In the genomic region with DNA sequence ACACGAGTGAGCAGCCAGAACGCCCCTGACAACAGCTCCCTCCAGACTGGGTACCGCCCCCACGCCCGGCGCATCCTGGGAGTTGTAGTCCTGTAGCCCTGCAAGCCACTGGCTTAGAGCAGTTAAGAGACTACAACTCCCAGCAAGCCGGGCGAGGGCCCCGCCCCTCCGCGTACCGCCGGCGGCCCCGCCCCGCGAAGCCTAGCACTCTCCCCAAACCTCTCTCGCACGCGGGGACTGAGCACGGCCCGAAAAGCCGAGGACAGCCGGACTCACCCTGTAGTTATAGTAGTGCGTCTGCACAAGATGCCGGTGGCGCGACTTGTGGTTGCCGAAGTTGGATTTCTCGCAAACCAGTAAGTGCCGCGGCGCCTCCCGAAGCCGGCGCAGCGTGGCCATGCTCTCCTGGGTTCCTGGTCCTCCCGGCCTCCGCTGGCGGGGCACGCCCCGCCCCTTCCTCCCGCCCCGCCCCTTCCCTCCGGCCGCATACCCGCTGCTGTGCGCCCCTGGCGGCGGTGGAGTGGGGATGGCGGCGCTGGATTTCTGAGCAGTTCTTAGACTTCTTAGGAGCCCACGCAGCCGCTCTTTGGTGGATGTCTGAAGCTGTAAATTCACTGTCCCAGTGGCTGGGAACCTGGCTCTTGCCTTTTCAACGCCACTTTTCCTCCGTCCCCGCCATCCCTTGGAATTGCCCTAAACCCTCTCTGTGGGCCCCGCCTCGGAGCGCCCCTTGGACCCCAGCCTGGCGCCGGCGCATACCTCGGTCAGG, we compare ENCODE assay signal across 1 cellular context.
TF ChIP-seq lines count a peak whose summit lies in the region.

A gene with protein sequence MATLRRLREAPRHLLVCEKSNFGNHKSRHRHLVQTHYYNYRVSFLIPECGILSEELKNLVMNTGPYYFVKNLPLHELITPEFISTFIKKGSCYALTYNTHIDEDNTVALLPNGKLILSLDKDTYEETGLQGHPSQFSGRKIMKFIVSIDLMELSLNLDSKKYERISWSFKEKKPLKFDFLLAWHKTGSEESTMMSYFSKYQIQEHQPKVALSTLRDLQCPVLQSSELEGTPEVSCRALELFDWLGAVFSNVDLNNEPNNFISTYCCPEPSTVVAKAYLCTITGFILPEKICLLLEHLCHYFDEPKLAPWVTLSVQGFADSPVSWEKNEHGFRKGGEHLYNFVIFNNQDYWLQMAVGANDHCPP (minus strand): TSS at position 434 of the 769 bp plus-strand sequence. CDS start 35 bp downstream, at position 399.

TF ChIP-seq in WTC11, 78 proteins besides CTCF, POLR2A, EP300 and RAD21 (continued from another document and continues in another):
- TF ChIP-seq, protein P1, sequence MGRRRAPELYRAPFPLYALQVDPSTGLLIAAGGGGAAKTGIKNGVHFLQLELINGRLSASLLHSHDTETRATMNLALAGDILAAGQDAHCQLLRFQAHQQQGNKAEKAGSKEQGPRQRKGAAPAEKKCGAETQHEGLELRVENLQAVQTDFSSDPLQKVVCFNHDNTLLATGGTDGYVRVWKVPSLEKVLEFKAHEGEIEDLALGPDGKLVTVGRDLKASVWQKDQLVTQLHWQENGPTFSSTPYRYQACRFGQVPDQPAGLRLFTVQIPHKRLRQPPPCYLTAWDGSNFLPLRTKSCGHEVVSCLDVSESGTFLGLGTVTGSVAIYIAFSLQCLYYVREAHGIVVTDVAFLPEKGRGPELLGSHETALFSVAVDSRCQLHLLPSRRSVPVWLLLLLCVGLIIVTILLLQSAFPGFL (CRISPR knock-in tag; IDR thresholded peaks at IDR 0.05; ENCODE audit: borderline replicate concordance) = no peak
- peak; percentile 82 for TF ChIP-seq FOXK1 (CRISPR knock-in tag; IDR thresholded peaks at IDR 0.05)
- TF ChIP-seq, protein P2, sequence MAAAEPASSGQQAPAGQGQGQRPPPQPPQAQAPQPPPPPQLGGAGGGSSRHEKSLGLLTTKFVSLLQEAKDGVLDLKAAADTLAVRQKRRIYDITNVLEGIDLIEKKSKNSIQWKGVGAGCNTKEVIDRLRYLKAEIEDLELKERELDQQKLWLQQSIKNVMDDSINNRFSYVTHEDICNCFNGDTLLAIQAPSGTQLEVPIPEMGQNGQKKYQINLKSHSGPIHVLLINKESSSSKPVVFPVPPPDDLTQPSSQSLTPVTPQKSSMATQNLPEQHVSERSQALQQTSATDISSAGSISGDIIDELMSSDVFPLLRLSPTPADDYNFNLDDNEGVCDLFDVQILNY (CRISPR knock-in tag; IDR thresholded peaks at IDR 0.05) = no peak; the same call in 1 of the 2 replicates
- no peak for TF ChIP-seq ZNF121 (CRISPR knock-in tag; IDR thresholded peaks at IDR 0.05)
- TF ChIP-seq ZNF423 (CRISPR knock-in tag; IDR thresholded peaks at IDR 0.05) = no peak
- TF ChIP-seq CREM (CRISPR knock-in tag; IDR thresholded peaks at IDR 0.05) = peak; percentile 65; the same call in 1 of the 2 replicates
- TF ChIP-seq NFYB (CRISPR knock-in tag; conservative IDR thresholded peaks at IDR 0.05; ENCODE audit: low read depth) = no peak
- TF ChIP-seq, protein P3, sequence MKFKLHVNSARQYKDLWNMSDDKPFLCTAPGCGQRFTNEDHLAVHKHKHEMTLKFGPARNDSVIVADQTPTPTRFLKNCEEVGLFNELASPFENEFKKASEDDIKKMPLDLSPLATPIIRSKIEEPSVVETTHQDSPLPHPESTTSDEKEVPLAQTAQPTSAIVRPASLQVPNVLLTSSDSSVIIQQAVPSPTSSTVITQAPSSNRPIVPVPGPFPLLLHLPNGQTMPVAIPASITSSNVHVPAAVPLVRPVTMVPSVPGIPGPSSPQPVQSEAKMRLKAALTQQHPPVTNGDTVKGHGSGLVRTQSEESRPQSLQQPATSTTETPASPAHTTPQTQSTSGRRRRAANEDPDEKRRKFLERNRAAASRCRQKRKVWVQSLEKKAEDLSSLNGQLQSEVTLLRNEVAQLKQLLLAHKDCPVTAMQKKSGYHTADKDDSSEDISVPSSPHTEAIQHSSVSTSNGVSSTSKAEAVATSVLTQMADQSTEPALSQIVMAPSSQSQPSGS (CRISPR knock-in tag; IDR thresholded peaks at IDR 0.05; ENCODE audit: borderline replicate concordance, low read depth) = no peak
- TF ChIP-seq, protein P4, sequence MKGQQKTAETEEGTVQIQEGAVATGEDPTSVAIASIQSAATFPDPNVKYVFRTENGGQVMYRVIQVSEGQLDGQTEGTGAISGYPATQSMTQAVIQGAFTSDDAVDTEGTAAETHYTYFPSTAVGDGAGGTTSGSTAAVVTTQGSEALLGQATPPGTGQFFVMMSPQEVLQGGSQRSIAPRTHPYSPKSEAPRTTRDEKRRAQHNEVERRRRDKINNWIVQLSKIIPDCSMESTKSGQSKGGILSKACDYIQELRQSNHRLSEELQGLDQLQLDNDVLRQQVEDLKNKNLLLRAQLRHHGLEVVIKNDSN (CRISPR knock-in tag; IDR thresholded peaks at IDR 0.05) = peak; percentile 63
- TF ChIP-seq, protein P5, sequence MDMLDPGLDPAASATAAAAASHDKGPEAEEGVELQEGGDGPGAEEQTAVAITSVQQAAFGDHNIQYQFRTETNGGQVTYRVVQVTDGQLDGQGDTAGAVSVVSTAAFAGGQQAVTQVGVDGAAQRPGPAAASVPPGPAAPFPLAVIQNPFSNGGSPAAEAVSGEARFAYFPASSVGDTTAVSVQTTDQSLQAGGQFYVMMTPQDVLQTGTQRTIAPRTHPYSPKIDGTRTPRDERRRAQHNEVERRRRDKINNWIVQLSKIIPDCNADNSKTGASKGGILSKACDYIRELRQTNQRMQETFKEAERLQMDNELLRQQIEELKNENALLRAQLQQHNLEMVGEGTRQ (CRISPR knock-in tag; IDR thresholded peaks at IDR 0.05) = no peak
- TF ChIP-seq ZNF263 (CRISPR knock-in tag; IDR thresholded peaks at IDR 0.05; ENCODE audit: low read depth) = no peak
- TF ChIP-seq SMAD3 (CRISPR knock-in tag; IDR thresholded peaks at IDR 0.05; ENCODE audit: borderline replicate concordance) = no peak; the same call in 1 of the 2 replicates
- TF ChIP-seq CREB1 (CRISPR knock-in tag; IDR thresholded peaks at IDR 0.05) = peak; percentile 72; the same call in 1 of the 2 replicates
- no peak for TF ChIP-seq ZNF416 (CRISPR knock-in tag; IDR thresholded peaks at IDR 0.05)
- TF ChIP-seq, protein P6, sequence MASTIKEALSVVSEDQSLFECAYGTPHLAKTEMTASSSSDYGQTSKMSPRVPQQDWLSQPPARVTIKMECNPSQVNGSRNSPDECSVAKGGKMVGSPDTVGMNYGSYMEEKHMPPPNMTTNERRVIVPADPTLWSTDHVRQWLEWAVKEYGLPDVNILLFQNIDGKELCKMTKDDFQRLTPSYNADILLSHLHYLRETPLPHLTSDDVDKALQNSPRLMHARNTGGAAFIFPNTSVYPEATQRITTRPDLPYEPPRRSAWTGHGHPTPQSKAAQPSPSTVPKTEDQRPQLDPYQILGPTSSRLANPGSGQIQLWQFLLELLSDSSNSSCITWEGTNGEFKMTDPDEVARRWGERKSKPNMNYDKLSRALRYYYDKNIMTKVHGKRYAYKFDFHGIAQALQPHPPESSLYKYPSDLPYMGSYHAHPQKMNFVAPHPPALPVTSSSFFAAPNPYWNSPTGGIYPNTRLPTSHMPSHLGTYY (CRISPR knock-in tag; IDR thresholded peaks at IDR 0.05) = no peak
- no peak for TF ChIP-seq OVOL2 (CRISPR knock-in tag; IDR thresholded peaks at IDR 0.05; ENCODE audit: borderline replicate concordance)
- TF ChIP-seq MXD4 (CRISPR knock-in tag; IDR thresholded peaks at IDR 0.05; ENCODE audit: borderline replicate concordance) = no peak
- no peak for TF ChIP-seq KAT7 (CRISPR knock-in tag; IDR thresholded peaks at IDR 0.05; ENCODE audit: borderline replicate concordance)
- no peak for TF ChIP-seq NFE2L1 (CRISPR knock-in tag; IDR thresholded peaks at IDR 0.05)
- TF ChIP-seq, protein P7, sequence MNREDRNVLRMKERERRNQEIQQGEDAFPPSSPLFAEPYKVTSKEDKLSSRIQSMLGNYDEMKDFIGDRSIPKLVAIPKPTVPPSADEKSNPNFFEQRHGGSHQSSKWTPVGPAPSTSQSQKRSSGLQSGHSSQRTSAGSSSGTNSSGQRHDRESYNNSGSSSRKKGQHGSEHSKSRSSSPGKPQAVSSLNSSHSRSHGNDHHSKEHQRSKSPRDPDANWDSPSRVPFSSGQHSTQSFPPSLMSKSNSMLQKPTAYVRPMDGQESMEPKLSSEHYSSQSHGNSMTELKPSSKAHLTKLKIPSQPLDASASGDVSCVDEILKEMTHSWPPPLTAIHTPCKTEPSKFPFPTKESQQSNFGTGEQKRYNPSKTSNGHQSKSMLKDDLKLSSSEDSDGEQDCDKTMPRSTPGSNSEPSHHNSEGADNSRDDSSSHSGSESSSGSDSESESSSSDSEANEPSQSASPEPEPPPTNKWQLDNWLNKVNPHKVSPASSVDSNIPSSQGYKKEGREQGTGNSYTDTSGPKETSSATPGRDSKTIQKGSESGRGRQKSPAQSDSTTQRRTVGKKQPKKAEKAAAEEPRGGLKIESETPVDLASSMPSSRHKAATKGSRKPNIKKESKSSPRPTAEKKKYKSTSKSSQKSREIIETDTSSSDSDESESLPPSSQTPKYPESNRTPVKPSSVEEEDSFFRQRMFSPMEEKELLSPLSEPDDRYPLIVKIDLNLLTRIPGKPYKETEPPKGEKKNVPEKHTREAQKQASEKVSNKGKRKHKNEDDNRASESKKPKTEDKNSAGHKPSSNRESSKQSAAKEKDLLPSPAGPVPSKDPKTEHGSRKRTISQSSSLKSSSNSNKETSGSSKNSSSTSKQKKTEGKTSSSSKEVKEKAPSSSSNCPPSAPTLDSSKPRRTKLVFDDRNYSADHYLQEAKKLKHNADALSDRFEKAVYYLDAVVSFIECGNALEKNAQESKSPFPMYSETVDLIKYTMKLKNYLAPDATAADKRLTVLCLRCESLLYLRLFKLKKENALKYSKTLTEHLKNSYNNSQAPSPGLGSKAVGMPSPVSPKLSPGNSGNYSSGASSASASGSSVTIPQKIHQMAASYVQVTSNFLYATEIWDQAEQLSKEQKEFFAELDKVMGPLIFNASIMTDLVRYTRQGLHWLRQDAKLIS (CRISPR knock-in tag; IDR thresholded peaks at IDR 0.05; ENCODE audit: borderline replicate concordance) = no peak
- no peak; the same call in 1 of the 2 replicates for TF ChIP-seq ESRRA (CRISPR knock-in tag; IDR thresholded peaks at IDR 0.05; ENCODE audit: borderline replicate concordance)
- TF ChIP-seq RORB (CRISPR knock-in tag; IDR thresholded peaks at IDR 0.05) = no peak
- TF ChIP-seq, protein P8, sequence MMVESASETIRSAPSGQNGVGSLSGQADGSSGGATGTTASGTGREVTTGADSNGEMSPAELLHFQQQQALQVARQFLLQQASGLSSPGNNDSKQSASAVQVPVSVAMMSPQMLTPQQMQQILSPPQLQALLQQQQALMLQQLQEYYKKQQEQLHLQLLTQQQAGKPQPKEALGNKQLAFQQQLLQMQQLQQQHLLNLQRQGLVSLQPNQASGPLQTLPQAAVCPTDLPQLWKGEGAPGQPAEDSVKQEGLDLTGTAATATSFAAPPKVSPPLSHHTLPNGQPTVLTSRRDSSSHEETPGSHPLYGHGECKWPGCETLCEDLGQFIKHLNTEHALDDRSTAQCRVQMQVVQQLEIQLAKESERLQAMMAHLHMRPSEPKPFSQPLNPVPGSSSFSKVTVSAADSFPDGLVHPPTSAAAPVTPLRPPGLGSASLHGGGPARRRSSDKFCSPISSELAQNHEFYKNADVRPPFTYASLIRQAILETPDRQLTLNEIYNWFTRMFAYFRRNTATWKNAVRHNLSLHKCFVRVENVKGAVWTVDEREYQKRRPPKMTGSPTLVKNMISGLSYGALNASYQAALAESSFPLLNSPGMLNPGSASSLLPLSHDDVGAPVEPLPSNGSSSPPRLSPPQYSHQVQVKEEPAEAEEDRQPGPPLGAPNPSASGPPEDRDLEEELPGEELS (CRISPR knock-in tag; IDR thresholded peaks at IDR 0.05) = peak; percentile 80; the same call in 1 of the 2 replicates
- TF ChIP-seq ETV6 (CRISPR knock-in tag; IDR thresholded peaks at IDR 0.05) = peak; percentile 76
- TF ChIP-seq ZNF671 (CRISPR knock-in tag; IDR thresholded peaks at IDR 0.05) = no peak
- TF ChIP-seq EMX1 (CRISPR knock-in tag; IDR thresholded peaks at IDR 0.05) = no peak
- no peak for TF ChIP-seq SMAD4 (CRISPR knock-in tag; IDR thresholded peaks at IDR 0.05)
- TF ChIP-seq, protein P9, sequence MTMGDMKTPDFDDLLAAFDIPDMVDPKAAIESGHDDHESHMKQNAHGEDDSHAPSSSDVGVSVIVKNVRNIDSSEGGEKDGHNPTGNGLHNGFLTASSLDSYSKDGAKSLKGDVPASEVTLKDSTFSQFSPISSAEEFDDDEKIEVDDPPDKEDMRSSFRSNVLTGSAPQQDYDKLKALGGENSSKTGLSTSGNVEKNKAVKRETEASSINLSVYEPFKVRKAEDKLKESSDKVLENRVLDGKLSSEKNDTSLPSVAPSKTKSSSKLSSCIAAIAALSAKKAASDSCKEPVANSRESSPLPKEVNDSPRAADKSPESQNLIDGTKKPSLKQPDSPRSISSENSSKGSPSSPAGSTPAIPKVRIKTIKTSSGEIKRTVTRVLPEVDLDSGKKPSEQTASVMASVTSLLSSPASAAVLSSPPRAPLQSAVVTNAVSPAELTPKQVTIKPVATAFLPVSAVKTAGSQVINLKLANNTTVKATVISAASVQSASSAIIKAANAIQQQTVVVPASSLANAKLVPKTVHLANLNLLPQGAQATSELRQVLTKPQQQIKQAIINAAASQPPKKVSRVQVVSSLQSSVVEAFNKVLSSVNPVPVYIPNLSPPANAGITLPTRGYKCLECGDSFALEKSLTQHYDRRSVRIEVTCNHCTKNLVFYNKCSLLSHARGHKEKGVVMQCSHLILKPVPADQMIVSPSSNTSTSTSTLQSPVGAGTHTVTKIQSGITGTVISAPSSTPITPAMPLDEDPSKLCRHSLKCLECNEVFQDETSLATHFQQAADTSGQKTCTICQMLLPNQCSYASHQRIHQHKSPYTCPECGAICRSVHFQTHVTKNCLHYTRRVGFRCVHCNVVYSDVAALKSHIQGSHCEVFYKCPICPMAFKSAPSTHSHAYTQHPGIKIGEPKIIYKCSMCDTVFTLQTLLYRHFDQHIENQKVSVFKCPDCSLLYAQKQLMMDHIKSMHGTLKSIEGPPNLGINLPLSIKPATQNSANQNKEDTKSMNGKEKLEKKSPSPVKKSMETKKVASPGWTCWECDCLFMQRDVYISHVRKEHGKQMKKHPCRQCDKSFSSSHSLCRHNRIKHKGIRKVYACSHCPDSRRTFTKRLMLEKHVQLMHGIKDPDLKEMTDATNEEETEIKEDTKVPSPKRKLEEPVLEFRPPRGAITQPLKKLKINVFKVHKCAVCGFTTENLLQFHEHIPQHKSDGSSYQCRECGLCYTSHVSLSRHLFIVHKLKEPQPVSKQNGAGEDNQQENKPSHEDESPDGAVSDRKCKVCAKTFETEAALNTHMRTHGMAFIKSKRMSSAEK (CRISPR knock-in tag; IDR thresholded peaks at IDR 0.05; ENCODE audit: borderline replicate concordance) = no peak
- TF ChIP-seq NR2C2 (CRISPR knock-in tag; IDR thresholded peaks at IDR 0.05) = no peak
- TF ChIP-seq SOX15 (CRISPR knock-in tag; IDR thresholded peaks at IDR 0.05) = no peak
- TF ChIP-seq ZNF232 (CRISPR knock-in tag; IDR thresholded peaks at IDR 0.05) = no peak; the same call in 1 of the 2 replicates
- peak; percentile 46; the same call in 1 of the 2 replicates for TF ChIP-seq MYBL2 (CRISPR knock-in tag; IDR thresholded peaks at IDR 0.05)
- peak; percentile 83; the same call in 1 of the 2 replicates for TF ChIP-seq FOXP1 (CRISPR knock-in tag; IDR thresholded peaks at IDR 0.05; ENCODE audit: borderline replicate concordance)
- TF ChIP-seq, protein P10, sequence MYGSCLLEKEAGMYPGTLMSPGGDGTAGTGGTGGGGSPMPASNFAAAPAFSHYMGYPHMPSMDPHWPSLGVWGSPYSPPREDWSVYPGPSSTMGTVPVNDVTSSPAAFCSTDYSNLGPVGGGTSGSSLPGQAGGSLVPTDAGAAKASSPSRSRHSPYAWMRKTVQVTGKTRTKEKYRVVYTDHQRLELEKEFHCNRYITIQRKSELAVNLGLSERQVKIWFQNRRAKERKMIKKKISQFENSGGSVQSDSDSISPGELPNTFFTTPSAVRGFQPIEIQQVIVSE (CRISPR knock-in tag; IDR thresholded peaks at IDR 0.05; ENCODE audit: borderline replicate concordance) = no peak
